In genomic region chr9:89234636-89235035, GRCh38 we compare ENCODE assay signal across 8 cellular contexts.
DNase-seq lines count a peak whose midpoint lies in the region; ATAC-seq lines count a peak whose summit lies in the region.

No MANE protein-coding gene starts in this region.

- H3K36me3 Mint-ChIP-seq in T-helper 2 cell treated with Interferon-gamma antibody and Interleukin-4, amounts not matched to agents 5 μg/mL and 100 μg/mL, for 36 hours (ENCODE audit: low read depth) = no peaks in the 10 kb centered on the region

- peaks cover 77% of the 10 kb centered on the region for H3K27me3 Mint-ChIP-seq in T-helper 2 cell treated with Interferon-gamma antibody and Interleukin-4, amounts not matched to agents 5 μg/mL and 100 μg/mL, for 36 hours (ENCODE audit: low read depth)

- DNase-seq in ELF-1 (ENCODE audit: low read depth, low spot score) (peak; percentile 61), fibroblast of peridontal ligament (ENCODE audit: extremely low read depth) (peak; percentile 23), HCEC 1CT (no peak), 8988T (no peak), NCI-H128 (lab: John Stamatoyannopoulos, UW; ENCODE audit: unreplicated experiment) (no peak)
- DNase-seq in T-helper 2 cell treated with Interferon-gamma antibody and Interleukin-4, amounts not matched to agents 5 μg/mL and 100 μg/mL, for 36 hours (ENCODE audit: low spot score) = peak; percentile 33
- DNase-seq in stimulated activated CD4-positive, alpha-beta T cell treated with anti-CD3 and anti-CD28 coated beads, Interleukin-12 subunit alpha, Interleukin-12 subunit beta, amount 100 ng/mL, for 4 hours = peak; percentile 46

- H3K4me1 Mint-ChIP-seq in T-helper 2 cell treated with Interferon-gamma antibody and Interleukin-4, amounts not matched to agents 5 μg/mL and 100 μg/mL, for 36 hours (ENCODE audit: low read depth) = peaks cover 12% of the 10 kb centered on the region

- no peak overlapping the region for H3K4me3 Mint-ChIP-seq in T-helper 2 cell treated with Interferon-gamma antibody and Interleukin-4, amounts not matched to agents 5 μg/mL and 100 μg/mL, for 36 hours

- no peak overlapping the region for H3K27ac Mint-ChIP-seq in T-helper 2 cell treated with Interferon-gamma antibody and Interleukin-4, amounts not matched to agents 5 μg/mL and 100 μg/mL, for 36 hours

- ATAC-seq in GM21825 (IDR thresholded peaks at IDR 0.05; ENCODE audit: unreplicated experiment) = peak; percentile 88

- H3K9me3 Mint-ChIP-seq in T-helper 2 cell treated with Interferon-gamma antibody and Interleukin-4, amounts not matched to agents 5 μg/mL and 100 μg/mL, for 36 hours = no peaks in the 10 kb centered on the region

Comparison
In these comparisons a context has a peak if more than half of its experiments do, and no peak if none do; other contexts are left out.
1. DNase-seq: peak in ELF-1 (single experiment), T-helper 2 cell treated with Interferon-gamma antibody and Interleukin-4, amounts not matched to agents 5 μg/mL and 100 μg/mL, for 36 hours (single experiment), fibroblast of peridontal ligament (single experiment) and stimulated activated CD4-positive, alpha-beta T cell treated with anti-CD3 and anti-CD28 coated beads, Interleukin-12 subunit alpha, Interleukin-12 subunit beta, amount 100 ng/mL, for 4 hours (single experiment); none in HCEC 1CT (single experiment), 8988T (single experiment) and NCI-H128 (single experiment).